ENCODE assay signal across 8 cellular contexts in genomic region chr16:1971678-1972489, GRCh38.
A peak's percentile ranks its signal among the peaks of the same experiment; 100 is the strongest.
DNase-seq lines count a peak whose midpoint lies in the region; ATAC-seq and TF ChIP-seq lines count a peak whose summit lies in the region.

TBL3 (plus strand) TSS chr16:1972053; CDS start chr16:1972165, 112 bp downstream.

- peaks cover 22% of the 10 kb centered on the region for H3K36me3 Mint-ChIP-seq in central memory CD8-positive, alpha-beta T cell (ENCODE audit: insufficient read depth)

- peaks cover 22% of the 10 kb centered on the region for H3K4me1 Mint-ChIP-seq in central memory CD8-positive, alpha-beta T cell

- no peaks in the 10 kb centered on the region for H3K9me3 Mint-ChIP-seq in central memory CD8-positive, alpha-beta T cell

- H3K4me3 Mint-ChIP-seq in central memory CD8-positive, alpha-beta T cell = peak within 1 kb of the TSS; percentile 99

- no peaks in the 10 kb centered on the region for H3K27me3 Mint-ChIP-seq in central memory CD8-positive, alpha-beta T cell

- in situ Hi-C loops in GM18951 (cut with MboI; ENCODE audit: low sequenced_read_pairs, unreplicated experiment) = no loop called here

- ATAC-seq in HG03175 (IDR thresholded peaks at IDR 0.05; ENCODE audit: unreplicated experiment) = peak; percentile 86
- peak; percentile 96 to 97 for ATAC-seq in activated CD4-positive, CD25-positive, alpha-beta regulatory T cell treated with anti-CD3 and anti-CD28 coated beads, Interleukin-2, amount 50 U/mL, for 24 hours
- peak; percentile 99 for ATAC-seq in central memory CD8-positive, alpha-beta T cell (replicated peaks; ENCODE audit: extremely low read depth, poor library complexity, severe bottlenecking)

- DNase-seq in AG09319 (ENCODE audit: extremely low read depth, low read depth) (peak; percentile 74), NCI-H345 treated with DMSO at 0.1 percent for 48 hours (lab: John Stamatoyannopoulos, UW; ENCODE audit: unreplicated experiment) (peak; percentile 77), islet precursor cell (peak; percentile 96)
- DNase-seq in central memory CD8-positive, alpha-beta T cell (ENCODE audit: low spot score in 2 of 2) = peak; percentile 94 to 97
- peak; percentile 94 for DNase-seq in stimulated activated CD4-positive, alpha-beta T cell treated with anti-CD3 and anti-CD28 coated beads, Interleukin-12 subunit alpha, Interleukin-12 subunit beta, amount 100 ng/mL, for 4 hours

- H3K27ac Mint-ChIP-seq in central memory CD8-positive, alpha-beta T cell (ENCODE audit: low read depth) = peak within 1 kb of the TSS; percentile 94

- TF ChIP-seq CTCF in AG09319 (IDR thresholded peaks at IDR 0.05; ENCODE audit: low read depth, low read length) = no peak

- peak; percentile 95 for TF ChIP-seq POLR2A in GM18951 (IDR thresholded peaks at IDR 0.05; ENCODE audit: extremely low read depth, insufficient read depth, insufficient read length)

Comparison
In these comparisons a context has a peak if more than half of its experiments do, and no peak if none do; other contexts are left out.
1. Peak in every context shown above with its lines: DNase-seq and ATAC-seq.